Comparison of ENCODE assay signal across 21 cellular contexts in the genomic region with DNA sequence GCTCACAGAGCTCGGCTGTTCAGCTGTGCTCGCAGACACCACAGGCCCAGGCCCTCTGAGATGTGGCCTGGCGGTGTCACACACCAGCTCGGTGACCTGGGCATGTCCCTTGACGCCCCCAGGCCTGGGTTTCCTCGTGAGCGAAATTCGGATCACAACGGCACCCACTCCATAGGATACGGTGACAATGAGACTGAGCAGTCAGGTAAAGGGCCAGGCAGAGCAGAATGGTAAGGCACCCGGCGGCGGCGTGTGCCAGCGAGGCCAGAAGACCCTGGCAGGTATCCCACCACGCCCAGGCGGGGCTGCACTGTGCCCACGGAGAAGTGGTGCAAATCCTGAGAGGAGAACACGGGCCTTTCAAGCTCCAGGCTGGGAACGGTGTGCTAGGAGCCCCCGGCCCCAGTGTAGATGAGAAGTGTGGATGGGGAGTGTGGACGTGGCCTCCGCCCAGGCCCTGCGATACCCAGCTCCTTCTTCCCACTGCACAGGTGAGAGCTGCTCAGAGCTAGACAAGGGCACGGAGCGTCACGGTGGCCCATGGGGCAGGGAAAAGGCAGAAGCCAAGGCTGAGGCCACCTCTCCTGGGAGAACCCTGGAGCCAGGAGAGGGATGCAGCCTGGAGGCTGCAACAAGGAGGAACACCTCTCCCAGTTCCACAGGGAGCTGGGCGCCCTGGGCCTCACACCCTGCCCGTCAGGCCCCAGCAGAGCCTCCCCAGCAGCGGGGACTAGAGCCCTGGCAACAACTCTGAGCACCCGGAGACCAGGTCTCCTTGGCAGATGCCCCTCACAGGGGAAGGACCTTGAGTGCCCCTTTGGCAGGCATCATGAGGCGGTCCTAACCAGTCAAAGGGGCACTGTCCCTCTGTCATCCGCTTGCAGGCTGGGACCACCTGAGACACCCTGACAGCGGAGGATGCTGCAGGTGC.
DNase-seq lines count a peak whose midpoint lies in the region; ATAC-seq and TF ChIP-seq lines count a peak whose summit lies in the region.
"Had no signal": no experiment of that assay in that cellular context is flagged by ENCODE, and none has a peak within 500 bp of the region (broad histone marks: within the 10 kb centered on the region; RNA-seq: fewer than 3 reads in every experiment).

No MANE protein-coding gene starts in this region.

- no peaks in the 10 kb centered on the region for H3K27me3 Mint-ChIP-seq in activated naive CD4-positive, alpha-beta T cell treated with anti-CD3 and anti-CD28 coated beads, Interleukin-2, amount 10 ng/mL, durations not matched to agents 7 days and 5 days
- H3K27me3 Mint-ChIP-seq: activated naive CD8-positive, alpha-beta T cell treated with anti-CD3 and anti-CD28 coated beads for 36 hours had no signal

- CTCF ChIA-PET in activated naive CD4-positive, alpha-beta T cell treated with anti-CD3 and anti-CD28 coated beads, Interleukin-2, amount 10 ng/mL, durations not matched to agents 7 days and 5 days (lab: Charles Lee) = no interaction called here

- no peak for TF ChIP-seq CTCF in coronary artery (IDR thresholded peaks at IDR 0.05)
- TF ChIP-seq CTCF in lower lobe of right lung (IDR thresholded peaks at IDR 0.05) = no peak
- TF ChIP-seq CTCF in upper lobe of right lung (IDR thresholded peaks at IDR 0.05) = no peak

- H3K27ac ChIP-seq in coronary artery = no peak overlapping the region
- H3K27ac ChIP-seq in lower lobe of right lung = no peak overlapping the region
- no peak overlapping the region for H3K27ac ChIP-seq in upper lobe of right lung
- H3K27ac ChIP-seq: body of pancreas, WERI-Rb-1 had no signal

- DNase-seq in activated naive CD4-positive, alpha-beta T cell treated with anti-CD3 and anti-CD28 coated beads, Interleukin-2, amount 10 ng/mL, durations not matched to agents 7 days and 5 days = peak; percentile 16
- no peak for DNase-seq in activated naive CD4-positive, alpha-beta T cell (lab: John Stamatoyannopoulos, UW)
- DNase-seq in coronary artery (ENCODE audit: low spot score) (peak; percentile 67), lower lobe of right lung (peak; percentile 35), upper lobe of right lung (peak; percentile 47), dermis blood vessel endothelial cell (no peak), NCI-H748 (lab: John Stamatoyannopoulos, UW; ENCODE audit: unreplicated experiment) (no peak)
- DNase-seq: activated CD4-positive, alpha-beta T cell treated with anti-CD3 and anti-CD28 coated beads, Interleukin-2, amount 50 U/mL, for 48 hours; activated naive CD8-positive, alpha-beta T cell treated with anti-CD3 and anti-CD28 coated beads for 36 hours; cortex of kidney; GF-D8; NCI-H1105 treated with DMSO at 0.1 percent for 48 hours; NCI-H526 treated with DMSO at 0.1 percent for 48 hours; SIG-M5; stimulated activated CD4-positive, alpha-beta T cell treated with anti-CD3 and anti-CD28 coated beads, Interleukin-15, amount 100 ng/mL, for 24 hours; trophoblast cell; WERI-Rb-1 had no signal

- ATAC-seq in lower lobe of right lung (no peak), upper lobe of right lung (no peak), HG02981 (IDR thresholded peaks at IDR 0.05; ENCODE audit: unreplicated experiment) (no peak)
- ATAC-seq: body of pancreas; stimulated activated effector memory CD8-positive, alpha-beta T cell treated with anti-CD3 and anti-CD28 coated beads, Interleukin-12 subunit alpha, Interleukin-12 subunit beta, amount 100 ng/mL, for 72 hours had no signal

- H3K36me3 Mint-ChIP-seq in activated naive CD4-positive, alpha-beta T cell treated with anti-CD3 and anti-CD28 coated beads, Interleukin-2, amount 10 ng/mL, durations not matched to agents 7 days and 5 days = no peaks in the 10 kb centered on the region
- H3K36me3 Mint-ChIP-seq: activated naive CD8-positive, alpha-beta T cell treated with anti-CD3 and anti-CD28 coated beads for 36 hours had no signal

- intact Hi-C loops in lower lobe of right lung (cut with DNase I) (no loop called here), upper lobe of right lung (cut with DNase I) (no loop called here)

- peaks cover 8% of the 10 kb centered on the region for H3K36me3 ChIP-seq in lower lobe of right lung
- H3K36me3 ChIP-seq in upper lobe of right lung = no peaks in the 10 kb centered on the region
- H3K36me3 ChIP-seq: WERI-Rb-1 had no signal

- no peaks in the 10 kb centered on the region for H3K4me1 Mint-ChIP-seq in activated naive CD4-positive, alpha-beta T cell treated with anti-CD3 and anti-CD28 coated beads, Interleukin-2, amount 10 ng/mL, durations not matched to agents 7 days and 5 days
- H3K4me1 Mint-ChIP-seq: activated naive CD8-positive, alpha-beta T cell treated with anti-CD3 and anti-CD28 coated beads for 36 hours had no signal

- no peak overlapping the region for H3K4me3 Mint-ChIP-seq in activated naive CD4-positive, alpha-beta T cell treated with anti-CD3 and anti-CD28 coated beads, Interleukin-2, amount 10 ng/mL, durations not matched to agents 7 days and 5 days
- H3K4me3 Mint-ChIP-seq: activated naive CD8-positive, alpha-beta T cell treated with anti-CD3 and anti-CD28 coated beads for 36 hours; stimulated activated effector memory CD8-positive, alpha-beta T cell treated with anti-CD3 and anti-CD28 coated beads, Interleukin-12 subunit alpha, Interleukin-12 subunit beta, amount 100 ng/mL, for 72 hours; T-helper 1 cell treated with Interleukin-12 subunit alpha and Interleukin-12 subunit beta and Interleukin-4 antibody, amounts not matched to agents 30 μg/mL and 1 μg/mL, for 36 hours had no signal

- H3K4me3 ChIP-seq in coronary artery (no peak overlapping the region), lower lobe of right lung (no peak overlapping the region), upper lobe of right lung (no peak overlapping the region)
- H3K4me3 ChIP-seq: body of pancreas had no signal

- H3K27me3 ChIP-seq in lower lobe of right lung (ENCODE audit: low read depth) = no peaks in the 10 kb centered on the region
- H3K27me3 ChIP-seq in upper lobe of right lung = no peaks in the 10 kb centered on the region
- H3K27me3 ChIP-seq: body of pancreas had no signal

- H3K9me3 ChIP-seq in lower lobe of right lung = no peaks in the 10 kb centered on the region
- no peaks in the 10 kb centered on the region for H3K9me3 ChIP-seq in upper lobe of right lung
- H3K9me3 ChIP-seq: body of pancreas had no signal

- H3K4me1 ChIP-seq in lower lobe of right lung (peaks cover 5% of the 10 kb centered on the region), upper lobe of right lung (no peaks in the 10 kb centered on the region)
- H3K4me1 ChIP-seq: body of pancreas had no signal

- H3K27ac Mint-ChIP-seq in activated naive CD4-positive, alpha-beta T cell treated with anti-CD3 and anti-CD28 coated beads, Interleukin-2, amount 10 ng/mL, durations not matched to agents 7 days and 5 days = no peak overlapping the region
- H3K27ac Mint-ChIP-seq: activated naive CD8-positive, alpha-beta T cell treated with anti-CD3 and anti-CD28 coated beads for 36 hours; stimulated activated effector memory CD8-positive, alpha-beta T cell treated with anti-CD3 and anti-CD28 coated beads, Interleukin-12 subunit alpha, Interleukin-12 subunit beta, amount 100 ng/mL, for 72 hours; T-helper 1 cell treated with Interleukin-12 subunit alpha and Interleukin-12 subunit beta and Interleukin-4 antibody, amounts not matched to agents 30 μg/mL and 1 μg/mL, for 36 hours had no signal

- no peaks in the 10 kb centered on the region for H3K9me3 Mint-ChIP-seq in activated naive CD4-positive, alpha-beta T cell treated with anti-CD3 and anti-CD28 coated beads, Interleukin-2, amount 10 ng/mL, durations not matched to agents 7 days and 5 days
- H3K9me3 Mint-ChIP-seq: activated naive CD8-positive, alpha-beta T cell treated with anti-CD3 and anti-CD28 coated beads for 36 hours; stimulated activated effector memory CD8-positive, alpha-beta T cell treated with anti-CD3 and anti-CD28 coated beads, Interleukin-12 subunit alpha, Interleukin-12 subunit beta, amount 100 ng/mL, for 72 hours; T-helper 1 cell treated with Interleukin-12 subunit alpha and Interleukin-12 subunit beta and Interleukin-4 antibody, amounts not matched to agents 30 μg/mL and 1 μg/mL, for 36 hours had no signal

Comparison
In these comparisons a context has a peak if more than half of its experiments do, and no peak if none do; other contexts are left out.
1. DNase-seq: peak in activated naive CD4-positive, alpha-beta T cell treated with anti-CD3 and anti-CD28 coated beads, Interleukin-2, amount 10 ng/mL, durations not matched to agents 7 days and 5 days (single experiment), coronary artery (single experiment), lower lobe of right lung (single experiment) and upper lobe of right lung (single experiment); none in activated naive CD4-positive, alpha-beta T cell (0 of 4), dermis blood vessel endothelial cell (single experiment) and NCI-H748 (single experiment).